ENCODE assay signal across 8 cellular contexts in the genomic region with DNA sequence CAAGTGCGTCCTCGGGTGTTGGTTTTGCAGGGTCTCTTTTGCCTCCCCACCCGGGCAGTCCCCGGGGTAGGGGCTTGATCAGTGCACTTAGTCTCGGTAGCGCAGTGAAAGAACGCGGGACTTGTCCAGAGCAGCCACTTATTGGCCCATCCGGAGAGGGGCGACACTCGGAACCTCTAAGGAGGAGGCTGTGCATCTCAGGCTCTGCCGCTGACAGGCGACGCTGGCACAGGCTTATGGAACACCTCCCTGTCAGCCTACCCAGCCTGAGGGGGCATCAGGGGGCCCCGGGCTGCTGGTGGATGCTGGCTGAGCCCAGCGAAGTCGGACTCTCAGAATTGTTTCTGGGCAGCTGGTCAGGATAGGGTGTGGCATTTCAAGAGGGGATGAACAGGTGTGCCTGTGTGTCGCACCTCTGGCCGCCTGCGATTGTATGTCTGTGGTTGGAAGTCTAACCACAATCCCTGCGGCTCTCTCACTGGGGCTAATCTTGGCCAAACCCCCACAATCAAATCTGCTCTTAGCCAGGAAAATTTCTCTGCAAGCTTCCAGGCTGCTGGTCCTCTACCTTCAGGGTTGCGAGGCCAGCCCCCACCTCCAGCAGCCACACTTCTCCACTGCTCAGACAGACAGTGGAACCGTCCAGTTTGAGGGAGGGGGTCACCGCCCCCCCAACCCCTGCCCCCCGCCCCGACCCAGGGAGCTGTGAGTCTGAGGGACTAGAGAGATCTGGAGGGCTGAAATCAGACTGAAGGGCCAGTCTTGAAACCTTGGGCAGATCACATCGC. TPM values are rescaled to one million over a fixed set of nuclear protein-coding genes. Genes with fewer than 3 reads are reported as not detected.
DNase-seq lines count a peak whose midpoint lies in the region; ATAC-seq and TF ChIP-seq lines count a peak whose summit lies in the region.

No MANE protein-coding gene starts in this region.

- H3K27me3 ChIP-seq in foreskin keratinocyte (no peaks in the 10 kb centered on the region), ovary (no peaks in the 10 kb centered on the region)

- peak overlapping the region; percentile 60 for H3K4me3 ChIP-seq in ovary

- TF ChIP-seq CTCF in foreskin keratinocyte (conservative IDR thresholded peaks at IDR 0.05) (peak; percentile 12), ovary (IDR thresholded peaks at IDR 0.05) (no peak)

- no peak for TF ChIP-seq EP300 in ovary (IDR thresholded peaks at IDR 0.05)

- H3K27ac ChIP-seq in foreskin keratinocyte (peak overlapping the region; percentile 100), ovary (peak overlapping the region; percentile 77 to 92)

- ATAC-seq in HG03432 (IDR thresholded peaks at IDR 0.05; ENCODE audit: unreplicated experiment) = peak; percentile 18
- ATAC-seq in activated T-helper 17 cell treated with anti-CD3 and anti-CD28 coated beads, Interleukin-2, amount 50 U/mL, for 72 hours (replicated peaks) = peak; percentile 27
- peak; percentile 28 for ATAC-seq in foreskin keratinocyte

- H3K4me1 Mint-ChIP-seq in activated T-helper 17 cell treated with anti-CD3 and anti-CD28 coated beads, Interleukin-2, amount 50 U/mL, for 72 hours = peaks cover 16% of the 10 kb centered on the region

- no peaks in the 10 kb centered on the region for H3K27me3 Mint-ChIP-seq in activated T-helper 17 cell treated with anti-CD3 and anti-CD28 coated beads, Interleukin-2, amount 50 U/mL, for 72 hours

- no peaks in the 10 kb centered on the region for H3K9me3 Mint-ChIP-seq in activated T-helper 17 cell treated with anti-CD3 and anti-CD28 coated beads, Interleukin-2, amount 50 U/mL, for 72 hours

- peak overlapping the region; percentile 96 for H3K27ac Mint-ChIP-seq in activated T-helper 17 cell treated with anti-CD3 and anti-CD28 coated beads, Interleukin-2, amount 50 U/mL, for 72 hours

- no peaks in the 10 kb centered on the region for H3K36me3 ChIP-seq in ovary

- peak overlapping the region; percentile 96 for H3K4me3 Mint-ChIP-seq in activated T-helper 17 cell treated with anti-CD3 and anti-CD28 coated beads, Interleukin-2, amount 50 U/mL, for 72 hours

- peak; percentile 39 for DNase-seq in COLO829 (ENCODE audit: low spot score)
- peak; percentile 66 for DNase-seq in GM19238 (ENCODE audit: insufficient read length, low spot score)
- DNase-seq in NCI-H774 (lab: John Stamatoyannopoulos, UW) = peak; percentile 50
- peak; percentile 38 to 66 for DNase-seq in foreskin keratinocyte
- peak in 2 of 5 donors; percentile 46 to 54 for DNase-seq in ovary
- no peak for DNase-seq in SKM-1 (lab: John Stamatoyannopoulos, UW; ENCODE audit: unreplicated experiment)

- no peak for TF ChIP-seq POLR2A in ovary (IDR thresholded peaks at IDR 0.05)

- peaks cover 91% of the 10 kb centered on the region for H3K36me3 Mint-ChIP-seq in activated T-helper 17 cell treated with anti-CD3 and anti-CD28 coated beads, Interleukin-2, amount 50 U/mL, for 72 hours (ENCODE audit: low read depth)

- intact Hi-C loops in ovary (cut with DNase I) = loop anchor here in 1 of 4 donors (10.0 kb wide), 1 partner anchor 210 kb away; no protein-coding TSS in a partner anchor

- H3K4me1 ChIP-seq in foreskin keratinocyte (peaks cover 12% of the 10 kb centered on the region), ovary (ENCODE audit: insufficient read depth) (peaks cover 10% of the 10 kb centered on the region)

- 10 to 17% (median 14%) methylated on average over 17 to 27 of the region's 27 CpGs for WGBS in ovary, 3 donors

- H3K9me3 ChIP-seq in ovary = no peaks in the 10 kb centered on the region

RNA-seq across cellular contexts. Expression of gene ATG16L2, which starts 0.8 kb away (rescaled TPM):
- 100 to 1,000 TPM in 1 of 2 donors, 10 to 100 TPM in 1; 85.3 to 127 TPM for total RNA-seq in activated T-helper 17 cell treated with anti-CD3 and anti-CD28 coated beads, Interleukin-2, amount 50 U/mL, for 72 hours
- total RNA-seq in foreskin keratinocyte = 13.1 and 15.0 TPM in 2 replicates
- polyA plus RNA-seq in foreskin keratinocyte = 12.5 and 12.8 TPM in 2 replicates
- total RNA-seq in ovary = 10 to 100 TPM; 25.2 to 42.3 (median 32.5) TPM
- 10 to 100 TPM; 21.8 to 29.2 TPM for polyA plus RNA-seq in ovary

RNA-seq across cellular contexts. Expression of gene STARD10, which starts 21.2 kb away (rescaled TPM):
- total RNA-seq in activated T-helper 17 cell treated with anti-CD3 and anti-CD28 coated beads, Interleukin-2, amount 50 U/mL, for 72 hours = 10 to 100 TPM in 1 of 2 donors, 1 to 10 TPM in 1; 7.7 to 16.4 TPM
- 77.4 and 80.2 TPM in 2 replicates for total RNA-seq in foreskin keratinocyte
- polyA plus RNA-seq in foreskin keratinocyte = 110 and 113 TPM in 2 replicates
- total RNA-seq in ovary = 10 to 100 TPM; 38.7 to 56.1 (median 46.3) TPM
- polyA plus RNA-seq in ovary = 10 to 100 TPM; 36.8 to 41.0 TPM
